Comparison of ENCODE assay signal across 8 cellular contexts in the genomic region with DNA sequence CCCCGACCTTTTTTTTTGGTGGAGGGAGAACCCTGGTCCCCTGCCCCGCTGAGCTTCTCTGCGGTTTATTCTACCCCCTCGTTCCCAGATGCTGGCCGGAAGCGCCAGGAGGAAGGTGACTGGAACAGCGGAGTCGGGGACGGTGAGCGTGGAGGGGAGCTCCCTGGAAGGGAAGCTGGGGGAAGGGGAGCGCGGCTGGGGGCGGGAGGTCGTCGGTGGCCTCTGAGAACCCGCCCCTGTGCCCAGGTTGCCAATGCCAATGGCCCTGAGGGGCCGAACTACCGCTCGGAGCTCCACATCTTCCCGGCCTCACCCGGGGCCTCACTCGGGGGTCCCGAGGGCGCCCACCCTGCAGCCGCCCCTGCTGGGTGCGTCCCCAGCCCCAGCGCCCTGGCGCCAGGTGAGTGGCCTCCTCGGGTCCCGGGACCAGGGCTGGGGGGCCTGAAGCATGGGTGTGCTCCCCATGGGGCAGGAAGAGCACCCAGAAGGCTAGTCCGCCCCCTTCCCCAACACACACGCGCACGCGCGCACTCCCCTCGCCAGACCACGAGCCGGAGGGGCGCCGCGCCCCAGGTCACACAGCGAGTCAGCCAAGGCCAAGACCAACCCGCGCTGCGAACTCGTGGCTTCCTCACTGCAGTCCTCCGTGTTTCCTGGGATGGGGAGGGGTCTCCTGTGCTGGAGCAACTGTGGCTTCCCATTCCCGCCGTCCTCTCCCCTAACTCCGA. TPM values are rescaled to one million over a fixed set of nuclear protein-coding genes. Genes with fewer than 3 reads are reported as not detected.
A peak's percentile ranks its signal among the peaks of the same experiment; 100 is the strongest.
DNase-seq lines count a peak whose midpoint lies in the region; ATAC-seq, FAIRE-seq and TF ChIP-seq lines count a peak whose summit lies in the region.

No MANE protein-coding gene starts in this region.

- no peak for FAIRE-seq in endothelial cell of umbilical vein (lab: Jason Lieb, UNC)

- H3K36me3 ChIP-seq in endothelial cell of umbilical vein (ENCODE audit: control insufficient read depth in 2 of 2, extremely low read depth in 1 of 2, insufficient read depth in 2 of 2, low read length in 2 of 2) (no peaks in the 10 kb centered on the region), neural cell (ENCODE audit: insufficient read depth, low read length) (no peaks in the 10 kb centered on the region)

- H3K4me1 ChIP-seq in endothelial cell of umbilical vein (ENCODE audit: control insufficient read depth, extremely low read depth, insufficient read depth, low read length): peaks cover 13% of the 10 kb centered on the region

- peaks cover 14% of the 10 kb centered on the region for H3K4me1 Mint-ChIP-seq in CD4-positive, alpha-beta T cell (ENCODE audit: low read depth)

- no peaks in the 10 kb centered on the region for H3K9me3 ChIP-seq in CD4-positive, alpha-beta T cell (ENCODE audit: control insufficient read depth, low read length)
- H3K9me3 ChIP-seq in endothelial cell of umbilical vein (replicated peaks; ENCODE audit: control insufficient read depth, insufficient read depth, low read length) (no peaks in the 10 kb centered on the region), neural cell (ENCODE audit: low read length) (no peaks in the 10 kb centered on the region)

- DNase-seq in CD4-positive, alpha-beta T cell: peak in 1 of 10 experiments; percentile 9
- DNase-seq in Jurkat, Clone E6-1 (ENCODE audit: low read depth, low spot score): no peak
- DNase-seq in endothelial cell of umbilical vein (ENCODE audit: low read depth, low spot score) (no peak), amygdala (lab: John Stamatoyannopoulos, UW) (no peak), NCI-H128 (lab: John Stamatoyannopoulos, UW; ENCODE audit: unreplicated experiment) (no peak), SW 1271 (lab: John Stamatoyannopoulos, UW) (no peak), putamen (ENCODE audit: low spot score) (no peak)

- dilution Hi-C loops in endothelial cell of umbilical vein (cut with MboI; ENCODE audit: extremely low pct_ligation_motif_present, low sequenced_read_pairs): no loop called here

- no peaks in the 10 kb centered on the region for H3K36me3 Mint-ChIP-seq in CD4-positive, alpha-beta T cell (ENCODE audit: low read depth)

- H2AFZ ChIP-seq in endothelial cell of umbilical vein (ENCODE audit: low read depth, low read length): peak overlapping the region; percentile 99
- H2AFZ ChIP-seq in neural cell (ENCODE audit: low read depth, low read length): no peak overlapping the region

- CTCF ChIA-PET in CD4-positive, alpha-beta T cell (lab: Charles Lee): no interaction called here
- CTCF ChIA-PET in endothelial cell of umbilical vein (lab: Charles Lee): interaction anchor here (1.0 to 3.0 kb wide), 4 partner anchors 10 to 112 kb away, joined by 4 to 16 read pairs (median 6); partner anchors contain the start of genes MYOZ3 and RBM22

- POLR2A ChIA-PET in CD4-positive, alpha-beta T cell (lab: Charles Lee): interaction anchor here (2.9 kb wide), 1 partner anchor 29 kb away, joined by 8 read pairs; the partner anchor contains the start of gene RBM22
- POLR2A ChIA-PET in endothelial cell of umbilical vein (lab: Charles Lee): no interaction called here

- peaks cover 21% of the 10 kb centered on the region for H3K27me3 ChIP-seq in CD4-positive, alpha-beta T cell (ENCODE audit: control insufficient read depth, insufficient read depth, low read length)
- H3K27me3 ChIP-seq in endothelial cell of umbilical vein (ENCODE audit: control insufficient read depth in 2 of 2, insufficient read depth in 2 of 2, low read length in 2 of 2): peaks cover 12% of the 10 kb centered on the region in 2 experiments
- peaks cover 30% of the 10 kb centered on the region for H3K27me3 ChIP-seq in neural cell (ENCODE audit: insufficient read depth, low read depth, low read length)

- TF ChIP-seq RAD21 in neural cell (conservative IDR thresholded peaks at IDR 0.05): no peak

- peak overlapping the region; percentile 55 for H3K4me3 ChIP-seq in Jurkat, Clone E6-1 (ENCODE audit: low read length)
- H3K4me3 ChIP-seq in endothelial cell of umbilical vein (replicated peaks in 1 of 3; ENCODE audit: insufficient read depth in 1 of 3, low read depth in 1 of 3, low read length in 3 of 3) (peak overlapping the region; percentile 43 to 55 (median 53)), neural cell (ENCODE audit: low read length) (peak overlapping the region; percentile 60)

- H3K9me2 ChIP-seq in neural cell (ENCODE audit: insufficient read depth, low read length): no peaks in the 10 kb centered on the region

- H3K27ac ChIP-seq in CD4-positive, alpha-beta T cell (ENCODE audit: low read depth, low read length): no peak overlapping the region
- H3K27ac ChIP-seq in endothelial cell of umbilical vein (ENCODE audit: insufficient read depth, low read depth, low read length) (no peak overlapping the region), neural cell (ENCODE audit: low read length) (no peak overlapping the region)

- H3K9me1 ChIP-seq in endothelial cell of umbilical vein (replicated peaks; ENCODE audit: control insufficient read depth, extremely low read depth, insufficient read depth, low read length): no peaks in the 10 kb centered on the region

- no peak for TF ChIP-seq EP300 in neural cell (conservative IDR thresholded peaks at IDR 0.05; ENCODE audit: poor library complexity, severe bottlenecking)

- H4K20me1 ChIP-seq in endothelial cell of umbilical vein (replicated peaks; ENCODE audit: control insufficient read depth, extremely low read depth, insufficient read depth, low read length): no peaks in the 10 kb centered on the region
- H4K20me1 ChIP-seq in neural cell (ENCODE audit: insufficient read depth): no peaks in the 10 kb centered on the region

- H3K79me2 ChIP-seq in endothelial cell of umbilical vein (ENCODE audit: control insufficient read depth, insufficient read depth, low read length) (no peaks in the 10 kb centered on the region), neural cell (replicated peaks; ENCODE audit: insufficient read depth, low read length) (no peaks in the 10 kb centered on the region)

- TF ChIP-seq CTCF in CD4-positive, alpha-beta T cell (IDR thresholded peaks at IDR 0.05): no peak
- TF ChIP-seq CTCF in endothelial cell of umbilical vein (IDR thresholded peaks at IDR 0.05; ENCODE audit: extremely low read depth in 1 of 2, insufficient read depth in 1 of 2, low read depth in 1 of 2, low read length in 2 of 2) (no peak), neural cell (IDR thresholded peaks at IDR 0.05; ENCODE audit: poor library complexity, severe bottlenecking) (no peak)

- ATAC-seq in CD4-positive, alpha-beta T cell (ENCODE audit: poor library complexity): peak; percentile 46

- H3K4me2 ChIP-seq in endothelial cell of umbilical vein (ENCODE audit: insufficient read depth, low read length) (peak overlapping the region; percentile 65), neural cell (ENCODE audit: low read length) (no peak overlapping the region)

- no peak overlapping the region for H3K27ac Mint-ChIP-seq in CD4-positive, alpha-beta T cell

- intact Hi-C loops in CD4-positive, alpha-beta T cell (cut with DNase I, micrococcal nuclease): no loop called here
- intact Hi-C loops in endothelial cell of umbilical vein (cut with micrococcal nuclease): no loop called here

- peak overlapping the region; percentile 83 for H3K4me3 Mint-ChIP-seq in CD4-positive, alpha-beta T cell

- H3K9me3 Mint-ChIP-seq in CD4-positive, alpha-beta T cell: no peaks in the 10 kb centered on the region

- no TSS peak for BruUV-seq in endothelial cell of umbilical vein (replicated peaks; lab: Mats Ljungman, UMichigan)

- H3K9ac ChIP-seq in endothelial cell of umbilical vein (replicated peaks; ENCODE audit: extremely low read depth, insufficient read depth, low read length) (peak overlapping the region; percentile 46), neural cell (ENCODE audit: low read length) (no peak overlapping the region)

- no peaks in the 10 kb centered on the region for H3F3A ChIP-seq in neural cell (ENCODE audit: insufficient read depth, low read length, poor library complexity, severe bottlenecking)

- no peak for TF ChIP-seq POLR2A in endothelial cell of umbilical vein (IDR thresholded peaks at IDR 0.05; ENCODE audit: low read depth, low read length)

- H3K27me3 Mint-ChIP-seq in CD4-positive, alpha-beta T cell: peaks cover 25% of the 10 kb centered on the region

RNA-seq across cellular contexts. Expression of gene MYOZ3, which starts 10.6 kb away (rescaled TPM):
- not detected for total RNA-seq in CD4-positive, alpha-beta T cell
- polyA plus RNA-seq in Jurkat, Clone E6-1 (2012; ENCODE audit: insufficient read depth, insufficient read length): 3.3 TPM
- 1.1 and 1.2 TPM in 2 replicates for total RNA-seq in endothelial cell of umbilical vein
- polyA plus RNA-seq in endothelial cell of umbilical vein (0.43 and 0.59 TPM in 2 replicates), neural cell (not detected in 2 replicates)
- polyA plus RNA-seq in endothelial cell of umbilical vein (2011; cell fraction: cytosol; rRNA removed): 0.27 and 0.37 TPM in 2 replicates
- polyA plus RNA-seq in endothelial cell of umbilical vein (2011; cell fraction: nucleus; rRNA removed): 0.55 and 0.80 TPM in 2 replicates
- 0.28 and 0.67 TPM in 2 replicates for polyA plus RNA-seq in endothelial cell of umbilical vein (2012)
- polyA minus RNA-seq in endothelial cell of umbilical vein (0.68 and 0.75 TPM in 2 replicates), neural cell (not detected in 2 replicates)
- polyA minus RNA-seq in endothelial cell of umbilical vein (2011; cell fraction: cytosol; rRNA and poly(A)+ RNA removed): not detected
- 0.77 and 1.1 TPM in 2 replicates for polyA minus RNA-seq in endothelial cell of umbilical vein (2011; cell fraction: nucleus; rRNA and poly(A)+ RNA removed)

RNA-seq across cellular contexts. Expression of gene RBM22, which starts 29.2 kb away (rescaled TPM):
- total RNA-seq in CD4-positive, alpha-beta T cell: 100 to 1,000 TPM in 1 of 2 experiments, 10 to 100 TPM in 1; 98.2 to 101 TPM
- polyA plus RNA-seq in Jurkat, Clone E6-1 (2012; ENCODE audit: insufficient read depth, insufficient read length): 73.5 TPM
- 44.4 and 51.2 TPM in 2 replicates for total RNA-seq in endothelial cell of umbilical vein
- polyA plus RNA-seq in endothelial cell of umbilical vein (37.0 and 41.8 TPM in 2 replicates), neural cell (65.9 and 67.9 TPM in 2 replicates)
- 39.8 and 41.8 TPM in 2 replicates for polyA plus RNA-seq in endothelial cell of umbilical vein (2011; cell fraction: cytosol; rRNA removed)
- 85.3 and 110 TPM in 2 replicates for polyA plus RNA-seq in endothelial cell of umbilical vein (2011; cell fraction: nucleus; rRNA removed)
- polyA plus RNA-seq in endothelial cell of umbilical vein (2012): 33.1 and 42.8 TPM in 2 replicates
- polyA minus RNA-seq in endothelial cell of umbilical vein (34.4 and 36.8 TPM in 2 replicates), neural cell (51.4 and 55.0 TPM in 2 replicates)
- 18.9 TPM for polyA minus RNA-seq in endothelial cell of umbilical vein (2011; cell fraction: cytosol; rRNA and poly(A)+ RNA removed)
- polyA minus RNA-seq in endothelial cell of umbilical vein (2011; cell fraction: nucleus; rRNA and poly(A)+ RNA removed): 40.7 and 55.0 TPM in 2 replicates

RNA-seq across cellular contexts. Expression of gene SYNPO, which starts 31.2 kb away (rescaled TPM):
- total RNA-seq in CD4-positive, alpha-beta T cell: under 1 TPM; 0.06 to 0.14 TPM
- polyA plus RNA-seq in Jurkat, Clone E6-1 (2012; ENCODE audit: insufficient read depth, insufficient read length): 1.7 TPM
- 93.9 and 121 TPM in 2 replicates for total RNA-seq in endothelial cell of umbilical vein
- 56.9 and 68.4 TPM in 2 replicates for polyA plus RNA-seq in endothelial cell of umbilical vein
- polyA plus RNA-seq in endothelial cell of umbilical vein (2011; cell fraction: cytosol; rRNA removed): 58.1 and 70.3 TPM in 2 replicates
- polyA plus RNA-seq in endothelial cell of umbilical vein (2011; cell fraction: nucleus; rRNA removed): 80.9 and 110 TPM in 2 replicates
- polyA plus RNA-seq in endothelial cell of umbilical vein (2012): 58.3 and 66.7 TPM in 2 replicates
- 84.2 and 147 TPM in 2 replicates for polyA minus RNA-seq in endothelial cell of umbilical vein
- polyA minus RNA-seq in endothelial cell of umbilical vein (2011; cell fraction: cytosol; rRNA and poly(A)+ RNA removed): 8.7 TPM
- polyA minus RNA-seq in endothelial cell of umbilical vein (2011; cell fraction: nucleus; rRNA and poly(A)+ RNA removed): 66.6 and 71.2 TPM in 2 replicates
- polyA plus RNA-seq in neural cell: 0.14 TPM in 1 of 2 replicates, not detected in the other
- polyA minus RNA-seq in neural cell: 0.24 and 0.35 TPM in 2 replicates

Comparison
In these comparisons a context has a peak if more than half of its experiments do, and no peak if none do; other contexts are left out.
1. RNA of gene SYNPO, which starts 31.2 kb away (total RNA-seq): 93.9 to 121 TPM in endothelial cell of umbilical vein; 0.06 to 0.14 TPM in CD4-positive, alpha-beta T cell; every median in the first group is over 10 times any median in the second.
2. Peak in every context shown above with its lines, with median percentiles within 50 percentile points of each other: H3K4me3 ChIP-seq.